In genomic region chr7:132178393-132178765, GRCh38 we compare ENCODE assay signal across 14 cellular contexts.
"Had no signal": no experiment of that assay in that cellular context is flagged by ENCODE, and none has a peak within 500 bp of the region (broad histone marks: within the 10 kb centered on the region; RNA-seq: fewer than 3 reads in every experiment).

No MANE protein-coding gene starts in this region.

- ATAC-seq: heart left ventricle, left lobe of liver, sciatic nerve had no signal

- H3K27me3 ChIP-seq: heart left ventricle, uterus had no signal

- H3K36me3 ChIP-seq: uterus had no signal

- FAIRE-seq: frontal cortex, islet of Langerhans had no signal

- H3K4me3 ChIP-seq: coronary artery, heart left ventricle, uterus had no signal

- DNase-seq: effector CD8-positive, alpha-beta T cell; heart left ventricle; hippocampal formation; kidney glomerular epithelial cell; naive B cell; stimulated activated CD4-positive, alpha-beta T cell treated with anti-CD3 and anti-CD28 coated beads, Interleukin-12 subunit alpha, Interleukin-12 subunit beta, amount 100 ng/mL, for 4 hours; stimulated activated naive CD4-positive, alpha-beta T cell; uterus had no signal

- H3K4me1 ChIP-seq: heart left ventricle, parathyroid adenoma, uterus had no signal

- H2AFZ ChIP-seq: parathyroid adenoma had no signal

- H3K27ac ChIP-seq: coronary artery, heart left ventricle, parathyroid adenoma, uterus had no signal

- H3K9me3 ChIP-seq: heart left ventricle, uterus had no signal

- H3K9ac ChIP-seq: parathyroid adenoma had no signal

- H3K79me2 ChIP-seq: parathyroid adenoma had no signal
